Comparison of ENCODE assay signal across 9 cellular contexts in genomic region chr3:39216176-39216790, GRCh38. TPM values are rescaled to one million over a fixed set of nuclear protein-coding genes. Genes with fewer than 3 reads are reported as not detected.
DNase-seq lines count a peak whose midpoint lies in the region; ATAC-seq and TF ChIP-seq lines count a peak whose summit lies in the region.
"Had no signal": no experiment of that assay in that cellular context is flagged by ENCODE, and none has a peak within 500 bp of the region (broad histone marks: within the 10 kb centered on the region; RNA-seq: fewer than 3 reads in every experiment).

No MANE protein-coding gene starts in this region.

- H3K27me3 ChIP-seq in esophagus muscularis mucosa (no peaks in the 10 kb centered on the region), prostate gland (replicated peaks; ENCODE audit: insufficient read depth) (no peaks in the 10 kb centered on the region)

- no peak for TF ChIP-seq EP300 in esophagus muscularis mucosa (IDR thresholded peaks at IDR 0.05)

- TF ChIP-seq CTCF in esophagus muscularis mucosa (IDR thresholded peaks at IDR 0.05) (no peak), prostate gland (IDR thresholded peaks at IDR 0.05) (no peak)

- peak; percentile 97 for ATAC-seq in GM18502 (IDR thresholded peaks at IDR 0.05; ENCODE audit: poor library complexity, unreplicated experiment)
- peak; percentile 97 for ATAC-seq in GM21515 (IDR thresholded peaks at IDR 0.05; ENCODE audit: unreplicated experiment)
- ATAC-seq in HG03558 (IDR thresholded peaks at IDR 0.05; ENCODE audit: extremely low read depth, unreplicated experiment), result peak; percentile 93
- ATAC-seq: HCT116 had no signal

- intact Hi-C loops in esophagus muscularis mucosa (cut with DNase I) (no loop called here), prostate gland (cut with DNase I) (no loop called here)

- no peak overlapping the region for H3K27ac ChIP-seq in esophagus muscularis mucosa (replicated peaks in 1 of 4)
- H3K27ac ChIP-seq in prostate gland, result no peak overlapping the region

- H3K4me3 ChIP-seq in esophagus muscularis mucosa (no peak overlapping the region), prostate gland (no peak overlapping the region)

- TF ChIP-seq POLR2A in esophagus muscularis mucosa (IDR thresholded peaks at IDR 0.05; ENCODE audit: low read depth) (no peak), prostate gland (IDR thresholded peaks at IDR 0.05) (no peak)

- no peaks in the 10 kb centered on the region for H3K9me3 ChIP-seq in esophagus muscularis mucosa
- no peaks in the 10 kb centered on the region for H3K9me3 ChIP-seq in prostate gland

- DNase-seq in esophagus muscularis mucosa (ENCODE audit: extremely low spot score), result peak; percentile 34
- no peak for DNase-seq in activated effector memory CD4-positive, alpha-beta T cell treated with anti-CD3 and anti-CD28 coated beads, Interleukin-2, amount 50 U/mL, for 16 hours
- no peak for DNase-seq in NCI-H2227 (lab: John Stamatoyannopoulos, UW; ENCODE audit: unreplicated experiment)
- DNase-seq in prostate gland (ENCODE audit: low spot score), result no peak
- no peak for DNase-seq in activated T-cell treated with anti-CD3 and anti-CD28 coated beads for 4 hours

- H3K4me1 ChIP-seq in esophagus muscularis mucosa (peaks cover 0 to 4% (median 0%) of the 10 kb centered on the region in 4 donors), prostate gland (replicated peaks) (no peaks in the 10 kb centered on the region)

- WGBS in esophagus muscularis mucosa, result 86% methylated on average over 2 of the region's 2 CpGs
- 83% methylated on average over 2 of the region's 2 CpGs for WGBS in prostate gland

- no peaks in the 10 kb centered on the region for H3K36me3 ChIP-seq in esophagus muscularis mucosa
- no peaks in the 10 kb centered on the region for H3K36me3 ChIP-seq in prostate gland

RNA-seq across cellular contexts. Expression of gene XIRP1, which starts 23.9 kb away (rescaled TPM):
- total RNA-seq in esophagus muscularis mucosa (1 to 10 TPM in 1 of 4 donors, not detected in 3; 1.3 TPM), prostate gland (1 to 10 TPM in 1 of 2 donors, under 1 TPM in 1; 0.40 to 2.2 TPM)
